13 cellular contexts compared by ENCODE assay signal in the genomic region with DNA sequence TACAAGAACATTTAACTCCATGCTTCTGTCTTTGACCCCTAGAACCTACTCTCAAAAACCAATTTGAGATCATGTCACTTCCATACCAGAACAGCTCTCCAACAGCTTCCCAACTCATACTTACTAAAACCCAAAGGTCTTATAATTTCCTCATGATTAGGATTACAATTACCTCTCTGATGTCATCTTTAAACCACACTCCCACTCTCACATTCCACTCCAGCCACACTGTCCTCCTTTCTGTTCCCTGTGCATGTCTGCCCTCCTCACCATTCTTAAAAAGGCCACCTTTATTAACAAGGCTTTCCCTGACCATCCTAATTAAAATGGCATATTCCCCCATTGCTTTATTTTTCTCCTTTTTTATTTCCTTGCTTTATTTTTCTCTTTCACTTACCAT. TPM values are rescaled to one million over a fixed set of nuclear protein-coding genes. Genes with fewer than 3 reads are reported as not detected.
DNase-seq lines count a peak whose midpoint lies in the region; ATAC-seq and TF ChIP-seq lines count a peak whose summit lies in the region.
"Had no signal": no experiment of that assay in that cellular context is flagged by ENCODE, and none has a peak within 500 bp of the region (broad histone marks: within the 10 kb centered on the region; RNA-seq: fewer than 3 reads in every experiment).

No MANE protein-coding gene starts in this region.

- H3K36me3 ChIP-seq in PC-3 (ENCODE audit: low read depth, low read length), result peaks cover 32% of the 10 kb centered on the region

- no peaks in the 10 kb centered on the region for H3K9me3 ChIP-seq in PC-3 (ENCODE audit: low read length)

- H3K36me3 Mint-ChIP-seq in activated naive CD4-positive, alpha-beta T cell treated with anti-CD3 and anti-CD28 coated beads, Interleukin-2, amount 50 U/mL, for 24 hours, result peaks cover 36% of the 10 kb centered on the region
- peaks cover 65% of the 10 kb centered on the region for H3K36me3 Mint-ChIP-seq in activated naive CD4-positive, alpha-beta T cell treated with anti-CD3 and anti-CD28 coated beads, Interleukin-2, amount 10 ng/mL, durations not matched to agents 7 days and 5 days
- peaks cover 31% of the 10 kb centered on the region for H3K36me3 Mint-ChIP-seq in endothelial cell (ENCODE audit: low read depth, unreplicated experiment)
- peaks cover 64% of the 10 kb centered on the region for H3K36me3 Mint-ChIP-seq in stimulated activated memory B cell treated with anti-CD40 and anti-IgM and Interleukin-4, amounts not matched to agents 10 μg/mL and 1 μg/mL and 100 μg/mL, for 72 hours

- no peak overlapping the region for H3K4me2 ChIP-seq in PC-3 (ENCODE audit: low read length)

- DNase-seq in activated naive CD4-positive, alpha-beta T cell treated with anti-CD3 and anti-CD28 coated beads, Interleukin-2, amount 10 ng/mL, durations not matched to agents 7 days and 5 days, result no peak
- DNase-seq in PC-3, result no peak
- no peak for DNase-seq in endothelial cell (ENCODE audit: low spot score)
- DNase-seq in LoVo (ENCODE audit: low spot score), result no peak
- DNase-seq in Kasumi-1 (lab: John Stamatoyannopoulos, UW), result no peak
- DNase-seq: aorta, NCI-H1048, NCI-H2171, trophoblast cell had no signal

- no peaks in the 10 kb centered on the region for H3K9me3 Mint-ChIP-seq in activated naive CD4-positive, alpha-beta T cell treated with anti-CD3 and anti-CD28 coated beads, Interleukin-2, amount 50 U/mL, for 24 hours
- H3K9me3 Mint-ChIP-seq in activated naive CD4-positive, alpha-beta T cell treated with anti-CD3 and anti-CD28 coated beads, Interleukin-2, amount 10 ng/mL, durations not matched to agents 7 days and 5 days, result no peaks in the 10 kb centered on the region
- H3K9me3 Mint-ChIP-seq in endothelial cell (ENCODE audit: unreplicated experiment), result no peaks in the 10 kb centered on the region
- peaks cover 2% of the 10 kb centered on the region for H3K9me3 Mint-ChIP-seq in stimulated activated memory B cell treated with anti-CD40 and anti-IgM and Interleukin-4, amounts not matched to agents 10 μg/mL and 1 μg/mL and 100 μg/mL, for 72 hours
- H3K9me3 Mint-ChIP-seq: dendritic cell treated with granulocyte-macrophage colony-stimulating factor and Interleukin-4, amounts not matched to agents 40 ng/mL and 50 ng/mL, for 4 days had no signal

- peak overlapping the region; percentile 30 for H3K4me3 Mint-ChIP-seq in activated naive CD4-positive, alpha-beta T cell treated with anti-CD3 and anti-CD28 coated beads, Interleukin-2, amount 50 U/mL, for 24 hours
- no peak overlapping the region for H3K4me3 Mint-ChIP-seq in activated naive CD4-positive, alpha-beta T cell treated with anti-CD3 and anti-CD28 coated beads, Interleukin-2, amount 10 ng/mL, durations not matched to agents 7 days and 5 days
- H3K4me3 Mint-ChIP-seq in endothelial cell (ENCODE audit: unreplicated experiment), result peak overlapping the region; percentile 8
- no peak overlapping the region for H3K4me3 Mint-ChIP-seq in stimulated activated memory B cell treated with anti-CD40 and anti-IgM and Interleukin-4, amounts not matched to agents 10 μg/mL and 1 μg/mL and 100 μg/mL, for 72 hours
- H3K4me3 Mint-ChIP-seq: dendritic cell treated with granulocyte-macrophage colony-stimulating factor and Interleukin-4, amounts not matched to agents 40 ng/mL and 50 ng/mL, for 4 days had no signal

- peaks cover 67% of the 10 kb centered on the region for H3K4me1 Mint-ChIP-seq in activated naive CD4-positive, alpha-beta T cell treated with anti-CD3 and anti-CD28 coated beads, Interleukin-2, amount 50 U/mL, for 24 hours
- peaks cover 33% of the 10 kb centered on the region for H3K4me1 Mint-ChIP-seq in activated naive CD4-positive, alpha-beta T cell treated with anti-CD3 and anti-CD28 coated beads, Interleukin-2, amount 10 ng/mL, durations not matched to agents 7 days and 5 days
- H3K4me1 Mint-ChIP-seq in endothelial cell (ENCODE audit: unreplicated experiment), result no peaks in the 10 kb centered on the region
- H3K4me1 Mint-ChIP-seq in stimulated activated memory B cell treated with anti-CD40 and anti-IgM and Interleukin-4, amounts not matched to agents 10 μg/mL and 1 μg/mL and 100 μg/mL, for 72 hours, result peaks cover 55% of the 10 kb centered on the region

- H3K27ac ChIP-seq in PC-3 (ENCODE audit: low read length), result no peak overlapping the region

- no peaks in the 10 kb centered on the region for H3F3A ChIP-seq in PC-3 (ENCODE audit: low read length, unreplicated experiment)

- no peak overlapping the region for H3K4me3 ChIP-seq in PC-3 (ENCODE audit: low read length)

- H4K20me1 ChIP-seq in PC-3 (ENCODE audit: low read length), result peaks cover 9% of the 10 kb centered on the region; the same call in 1 of the 2 replicates

- no peak overlapping the region for H2AFZ ChIP-seq in PC-3 (ENCODE audit: low read length)

- no peaks in the 10 kb centered on the region for H3K27me3 Mint-ChIP-seq in activated naive CD4-positive, alpha-beta T cell treated with anti-CD3 and anti-CD28 coated beads, Interleukin-2, amount 50 U/mL, for 24 hours
- no peaks in the 10 kb centered on the region for H3K27me3 Mint-ChIP-seq in activated naive CD4-positive, alpha-beta T cell treated with anti-CD3 and anti-CD28 coated beads, Interleukin-2, amount 10 ng/mL, durations not matched to agents 7 days and 5 days
- peaks cover 3% of the 10 kb centered on the region for H3K27me3 Mint-ChIP-seq in endothelial cell (ENCODE audit: unreplicated experiment)
- no peaks in the 10 kb centered on the region for H3K27me3 Mint-ChIP-seq in stimulated activated memory B cell treated with anti-CD40 and anti-IgM and Interleukin-4, amounts not matched to agents 10 μg/mL and 1 μg/mL and 100 μg/mL, for 72 hours
- H3K27me3 Mint-ChIP-seq: dendritic cell treated with granulocyte-macrophage colony-stimulating factor and Interleukin-4, amounts not matched to agents 40 ng/mL and 50 ng/mL, for 4 days had no signal

- TF ChIP-seq CTCF in PC-3 (conservative IDR thresholded peaks at IDR 0.05; ENCODE audit: low read depth, low read length) (no peak), endothelial cell (IDR thresholded peaks at IDR 0.05; ENCODE audit: unreplicated experiment) (no peak)

- H3K9me2 ChIP-seq in PC-3 (replicated peaks; ENCODE audit: low read length), result no peaks in the 10 kb centered on the region

- intact Hi-C loops in PC-3 (cut with micrococcal nuclease), result no loop called here

- peak overlapping the region; percentile 91 for H3K27ac Mint-ChIP-seq in activated naive CD4-positive, alpha-beta T cell treated with anti-CD3 and anti-CD28 coated beads, Interleukin-2, amount 50 U/mL, for 24 hours
- H3K27ac Mint-ChIP-seq in activated naive CD4-positive, alpha-beta T cell treated with anti-CD3 and anti-CD28 coated beads, Interleukin-2, amount 10 ng/mL, durations not matched to agents 7 days and 5 days, result no peak overlapping the region
- no peak overlapping the region for H3K27ac Mint-ChIP-seq in endothelial cell (ENCODE audit: unreplicated experiment)
- H3K27ac Mint-ChIP-seq in stimulated activated memory B cell treated with anti-CD40 and anti-IgM and Interleukin-4, amounts not matched to agents 10 μg/mL and 1 μg/mL and 100 μg/mL, for 72 hours, result peak overlapping the region; percentile 22
- H3K27ac Mint-ChIP-seq: dendritic cell treated with granulocyte-macrophage colony-stimulating factor and Interleukin-4, amounts not matched to agents 40 ng/mL and 50 ng/mL, for 4 days had no signal

- H3K4me1 ChIP-seq in PC-3 (ENCODE audit: insufficient read depth, low read length), result no peaks in the 10 kb centered on the region

- H3K79me2 ChIP-seq in PC-3 (ENCODE audit: low read length), result peaks cover 74% of the 10 kb centered on the region

- CTCF ChIA-PET in activated naive CD4-positive, alpha-beta T cell treated with anti-CD3 and anti-CD28 coated beads, Interleukin-2, amount 10 ng/mL, durations not matched to agents 7 days and 5 days (lab: Charles Lee), result no interaction called here
- CTCF ChIA-PET in PC-3 (lab: Charles Lee), result no interaction called here

- ATAC-seq in PC-3 (no peak), HG03354 (IDR thresholded peaks at IDR 0.05; ENCODE audit: poor library complexity, severe bottlenecking, unreplicated experiment) (no peak)
- ATAC-seq in stimulated activated memory B cell treated with anti-CD40 and anti-IgM and Interleukin-4, amounts not matched to agents 10 μg/mL and 1 μg/mL and 100 μg/mL, for 72 hours, result no peak

- no peaks in the 10 kb centered on the region for H3K27me3 ChIP-seq in PC-3 (ENCODE audit: low read length)

- TSS peak; percentile 7 for BruUV-seq in PC-3 (replicated peaks; lab: Mats Ljungman, UMichigan)

- no peak overlapping the region for H3K9ac ChIP-seq in PC-3 (ENCODE audit: low read length)

- POLR2A ChIA-PET in PC-3 (lab: Charles Lee; ENCODE audit: unreplicated experiment), result no interaction called here

RNA-seq across cellular contexts. Expression of gene PHC3, which starts 18.9 kb away (rescaled TPM):
- total RNA-seq in PC-3 (2014; rRNA removed) (7.5 and 16.2 TPM in 2 replicates), endothelial cell (ENCODE audit: unreplicated experiment) (32.4 TPM)

RNA-seq across cellular contexts. Expression of gene PRKCI, which starts 59.6 kb away (rescaled TPM):
- total RNA-seq in PC-3 (2014; rRNA removed) (39.5 and 42.2 TPM in 2 replicates), endothelial cell (ENCODE audit: unreplicated experiment) (39.7 TPM)

Comparison
In these comparisons a context has a peak if more than half of its experiments do, and no peak if none do; other contexts are left out.
1. H3K27ac Mint-ChIP-seq: peak in activated naive CD4-positive, alpha-beta T cell treated with anti-CD3 and anti-CD28 coated beads, Interleukin-2, amount 50 U/mL, for 24 hours (single experiment) and stimulated activated memory B cell treated with anti-CD40 and anti-IgM and Interleukin-4, amounts not matched to agents 10 μg/mL and 1 μg/mL and 100 μg/mL, for 72 hours (single experiment); none in activated naive CD4-positive, alpha-beta T cell treated with anti-CD3 and anti-CD28 coated beads, Interleukin-2, amount 10 ng/mL, durations not matched to agents 7 days and 5 days (single experiment) and endothelial cell (single experiment).
2. H3K4me3 Mint-ChIP-seq: peak in activated naive CD4-positive, alpha-beta T cell treated with anti-CD3 and anti-CD28 coated beads, Interleukin-2, amount 50 U/mL, for 24 hours (single experiment) and endothelial cell (single experiment); none in activated naive CD4-positive, alpha-beta T cell treated with anti-CD3 and anti-CD28 coated beads, Interleukin-2, amount 10 ng/mL, durations not matched to agents 7 days and 5 days (single experiment) and stimulated activated memory B cell treated with anti-CD40 and anti-IgM and Interleukin-4, amounts not matched to agents 10 μg/mL and 1 μg/mL and 100 μg/mL, for 72 hours (single experiment).